In the genomic region with DNA sequence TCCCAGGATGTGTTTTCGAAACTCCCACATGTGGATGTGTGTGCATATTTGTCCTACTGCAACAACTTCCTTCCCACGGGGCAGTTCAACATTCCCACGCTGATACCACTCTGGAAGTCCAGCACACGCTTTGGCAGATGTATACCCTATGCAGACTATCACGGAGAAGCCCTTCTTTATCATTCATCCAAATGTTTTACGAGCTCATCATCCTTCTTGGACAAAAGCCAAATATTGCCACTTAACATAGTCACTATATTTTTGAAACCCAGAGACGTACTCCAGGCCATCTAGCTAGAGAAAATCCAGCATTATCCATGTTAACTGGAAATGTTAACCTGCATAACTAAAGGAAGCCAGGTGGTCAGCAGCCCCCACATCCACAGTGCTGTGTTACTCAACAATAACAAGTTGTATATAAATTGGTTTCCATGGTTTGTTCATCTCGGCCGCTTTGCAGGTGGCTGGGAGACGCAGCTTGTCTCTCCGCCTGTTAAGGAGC, we compare ENCODE assay signal across 12 cellular contexts.
DNase-seq lines count a peak whose midpoint lies in the region; ATAC-seq and TF ChIP-seq lines count a peak whose summit lies in the region.
"Had no signal": no experiment of that assay in that cellular context is flagged by ENCODE, and none has a peak within 500 bp of the region (broad histone marks: within the 10 kb centered on the region; RNA-seq: fewer than 3 reads in every experiment).

No MANE protein-coding gene starts in this region.

- H3K4me1 Mint-ChIP-seq in CD8-positive, alpha-beta memory T cell: no peaks in the 10 kb centered on the region

- intact Hi-C loops in left cardiac atrium (cut with DNase I): loop anchor here (5.0 to 10.0 kb wide), 4 partner anchors 34 to 211 kb away; partner anchors contain the start of gene ZNF532 (in 1 of the 2)
- intact Hi-C loops in tibial artery (cut with DNase I; ENCODE audit: low total_unique reads): loop anchor here (5.0 to 10.0 kb wide), 2 partner anchors 56 to 131 kb away; partner anchors contain the start of gene ZNF532

- no peak overlapping the region for H3K4me3 Mint-ChIP-seq in CD8-positive, alpha-beta memory T cell

- TF ChIP-seq CTCF in tibial artery (IDR thresholded peaks at IDR 0.05): no peak

- no peaks in the 10 kb centered on the region for H3K9me3 Mint-ChIP-seq in CD8-positive, alpha-beta memory T cell

- POLR2A ChIA-PET in CD8-positive, alpha-beta memory T cell (lab: Charles Lee): no interaction called here

- H3K36me3 ChIP-seq in tibial artery: no peaks in the 10 kb centered on the region
- H3K36me3 ChIP-seq in CD8-positive, alpha-beta memory T cell (ENCODE audit: insufficient read depth, low read length): no peaks in the 10 kb centered on the region
- H3K36me3 ChIP-seq: BE2C had no signal

- no peak overlapping the region for H3K27ac Mint-ChIP-seq in CD8-positive, alpha-beta memory T cell

- ATAC-seq in left cardiac atrium (peak; percentile 34 to 64), GM19397 (IDR thresholded peaks at IDR 0.05; ENCODE audit: unreplicated experiment) (no peak)
- ATAC-seq: GM12878 had no signal

- H3K4me1 ChIP-seq in tibial artery: peaks cover 0 to 90% (median 61%) of the 10 kb centered on the region in 4 donors
- no peaks in the 10 kb centered on the region for H3K4me1 ChIP-seq in CD8-positive, alpha-beta memory T cell (ENCODE audit: insufficient read depth, low read length)
- H3K4me1 ChIP-seq: BE2C had no signal

- CTCF ChIA-PET in CD8-positive, alpha-beta memory T cell (lab: Charles Lee): no interaction called here

- peak overlapping the region; percentile 78 to 84 for H3K27ac ChIP-seq in tibial artery
- H3K27ac ChIP-seq in CD8-positive, alpha-beta memory T cell (ENCODE audit: low read depth, low read length): no peak overlapping the region

- H3K27me3 ChIP-seq in tibial artery: no peaks in the 10 kb centered on the region
- H3K27me3 ChIP-seq in CD8-positive, alpha-beta memory T cell (ENCODE audit: insufficient read depth, low read length, poor library complexity, severe bottlenecking): no peaks in the 10 kb centered on the region
- H3K27me3 ChIP-seq: BE2C had no signal

- no peaks in the 10 kb centered on the region for H3K9me3 ChIP-seq in tibial artery
- H3K9me3 ChIP-seq in CD8-positive, alpha-beta memory T cell (ENCODE audit: low read length): no peaks in the 10 kb centered on the region
- H3K9me3 ChIP-seq: BE2C had no signal

- no peak overlapping the region for H3K4me3 ChIP-seq in tibial artery
- no peak overlapping the region for H3K4me3 ChIP-seq in CD8-positive, alpha-beta memory T cell (ENCODE audit: low read length)
- H3K4me3 ChIP-seq: GM12878 had no signal

- peak; percentile 77 for DNase-seq in NCI-H510A treated with DMSO at 0.1 percent for 48 hours (lab: John Stamatoyannopoulos, UW)
- DNase-seq in NCI-H510A (lab: John Stamatoyannopoulos, UW): no peak
- DNase-seq in amniotic stem cell (lab: John Stamatoyannopoulos, UW): peak; percentile 53
- DNase-seq in left cardiac atrium: peak; percentile 52
- no peak for DNase-seq in tibial artery
- DNase-seq in CD8-positive, alpha-beta memory T cell: no peak
- DNase-seq in NCI-H2227 treated with DMSO at 0.1 percent for 48 hours (lab: John Stamatoyannopoulos, UW): no peak
- DNase-seq: activated CD4-positive, alpha-beta T cell treated with anti-CD3 and anti-CD28 coated beads, Interleukin-2, amount 50 U/mL, for 4 hours; BE2C; NCI-H1092 treated with DMSO at 0.1 percent for 48 hours had no signal

- H3K36me3 Mint-ChIP-seq in CD8-positive, alpha-beta memory T cell: no peaks in the 10 kb centered on the region

- H3K27me3 Mint-ChIP-seq in CD8-positive, alpha-beta memory T cell: peaks cover 3 to 11% of the 10 kb centered on the region in 2 donors

Comparison
In these comparisons a context has a peak if more than half of its experiments do, and no peak if none do; other contexts are left out.
1. DNase-seq: peak in NCI-H510A treated with DMSO at 0.1 percent for 48 hours (single experiment), amniotic stem cell (single experiment) and left cardiac atrium (single experiment); none in NCI-H510A (single experiment), tibial artery (0 of 2), CD8-positive, alpha-beta memory T cell (0 of 5) and NCI-H2227 treated with DMSO at 0.1 percent for 48 hours (single experiment).